ENCODE assay signal across 1 cellular context in the genomic region with DNA sequence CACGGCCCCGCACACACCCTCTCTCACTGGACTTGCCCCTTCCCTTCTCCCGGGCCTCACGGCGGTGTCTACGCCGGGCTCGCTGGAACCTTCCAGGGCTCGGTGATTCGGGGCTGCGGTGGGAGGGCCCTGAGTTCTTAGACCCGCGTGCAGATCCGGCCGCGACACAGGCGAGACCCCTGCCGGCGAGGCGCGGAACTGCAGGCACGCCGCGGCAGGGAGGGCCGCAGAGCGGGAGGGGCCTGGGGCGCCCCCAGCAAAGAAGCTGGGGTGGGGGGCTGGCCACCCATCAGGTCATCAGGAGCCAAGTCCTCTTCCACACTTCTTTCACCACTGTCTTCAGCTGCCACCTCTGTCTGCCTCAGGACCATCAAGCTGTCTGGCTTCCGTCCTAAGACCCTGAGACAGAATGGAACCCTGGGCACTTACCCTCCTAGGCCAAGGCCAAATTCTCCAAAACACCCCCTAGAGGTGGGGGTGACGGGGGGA.
TF ChIP-seq lines count a peak whose summit lies in the region.

No MANE protein-coding gene starts in this region.

TF ChIP-seq in SK-N-SH, 30 proteins besides CTCF, POLR2A, EP300 and RAD21 (continued from another document):
- TF ChIP-seq, protein P1, sequence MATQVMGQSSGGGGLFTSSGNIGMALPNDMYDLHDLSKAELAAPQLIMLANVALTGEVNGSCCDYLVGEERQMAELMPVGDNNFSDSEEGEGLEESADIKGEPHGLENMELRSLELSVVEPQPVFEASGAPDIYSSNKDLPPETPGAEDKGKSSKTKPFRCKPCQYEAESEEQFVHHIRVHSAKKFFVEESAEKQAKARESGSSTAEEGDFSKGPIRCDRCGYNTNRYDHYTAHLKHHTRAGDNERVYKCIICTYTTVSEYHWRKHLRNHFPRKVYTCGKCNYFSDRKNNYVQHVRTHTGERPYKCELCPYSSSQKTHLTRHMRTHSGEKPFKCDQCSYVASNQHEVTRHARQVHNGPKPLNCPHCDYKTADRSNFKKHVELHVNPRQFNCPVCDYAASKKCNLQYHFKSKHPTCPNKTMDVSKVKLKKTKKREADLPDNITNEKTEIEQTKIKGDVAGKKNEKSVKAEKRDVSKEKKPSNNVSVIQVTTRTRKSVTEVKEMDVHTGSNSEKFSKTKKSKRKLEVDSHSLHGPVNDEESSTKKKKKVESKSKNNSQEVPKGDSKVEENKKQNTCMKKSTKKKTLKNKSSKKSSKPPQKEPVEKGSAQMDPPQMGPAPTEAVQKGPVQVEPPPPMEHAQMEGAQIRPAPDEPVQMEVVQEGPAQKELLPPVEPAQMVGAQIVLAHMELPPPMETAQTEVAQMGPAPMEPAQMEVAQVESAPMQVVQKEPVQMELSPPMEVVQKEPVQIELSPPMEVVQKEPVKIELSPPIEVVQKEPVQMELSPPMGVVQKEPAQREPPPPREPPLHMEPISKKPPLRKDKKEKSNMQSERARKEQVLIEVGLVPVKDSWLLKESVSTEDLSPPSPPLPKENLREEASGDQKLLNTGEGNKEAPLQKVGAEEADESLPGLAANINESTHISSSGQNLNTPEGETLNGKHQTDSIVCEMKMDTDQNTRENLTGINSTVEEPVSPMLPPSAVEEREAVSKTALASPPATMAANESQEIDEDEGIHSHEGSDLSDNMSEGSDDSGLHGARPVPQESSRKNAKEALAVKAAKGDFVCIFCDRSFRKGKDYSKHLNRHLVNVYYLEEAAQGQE (IDR thresholded peaks at IDR 0.05; ENCODE audit: low read depth, low read length), result no peak
- TF ChIP-seq MAX (IDR thresholded peaks at IDR 0.05; ENCODE audit: low read depth) (no peak; the same call in 1 of the 2 replicates), RCOR1 (IDR thresholded peaks at IDR 0.05; ENCODE audit: low read length) (no peak), NRF1 (IDR thresholded peaks at IDR 0.05; ENCODE audit: low read depth, low read length) (no peak), RFX5 (IDR thresholded peaks at IDR 0.05; ENCODE audit: low read length) (no peak), ELF1 (IDR thresholded peaks at IDR 0.05) (no peak), EZH2phosphoT487 (IDR thresholded peaks at IDR 0.05; ENCODE audit: borderline replicate concordance, low read depth) (no peak), FOXM1 (IDR thresholded peaks at IDR 0.05; ENCODE audit: low read depth) (no peak), YY1 (IDR thresholded peaks at IDR 0.05; ENCODE audit: low read depth) (no peak), TEAD4 (IDR thresholded peaks at IDR 0.05; ENCODE audit: borderline replicate concordance, insufficient read depth) (no peak)
- TF ChIP-seq, protein P2, sequence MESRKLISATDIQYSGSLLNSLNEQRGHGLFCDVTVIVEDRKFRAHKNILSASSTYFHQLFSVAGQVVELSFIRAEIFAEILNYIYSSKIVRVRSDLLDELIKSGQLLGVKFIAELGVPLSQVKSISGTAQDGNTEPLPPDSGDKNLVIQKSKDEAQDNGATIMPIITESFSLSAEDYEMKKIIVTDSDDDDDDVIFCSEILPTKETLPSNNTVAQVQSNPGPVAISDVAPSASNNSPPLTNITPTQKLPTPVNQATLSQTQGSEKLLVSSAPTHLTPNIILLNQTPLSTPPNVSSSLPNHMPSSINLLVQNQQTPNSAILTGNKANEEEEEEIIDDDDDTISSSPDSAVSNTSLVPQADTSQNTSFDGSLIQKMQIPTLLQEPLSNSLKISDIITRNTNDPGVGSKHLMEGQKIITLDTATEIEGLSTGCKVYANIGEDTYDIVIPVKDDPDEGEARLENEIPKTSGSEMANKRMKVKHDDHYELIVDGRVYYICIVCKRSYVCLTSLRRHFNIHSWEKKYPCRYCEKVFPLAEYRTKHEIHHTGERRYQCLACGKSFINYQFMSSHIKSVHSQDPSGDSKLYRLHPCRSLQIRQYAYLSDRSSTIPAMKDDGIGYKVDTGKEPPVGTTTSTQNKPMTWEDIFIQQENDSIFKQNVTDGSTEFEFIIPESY (IDR thresholded peaks at IDR 0.05; ENCODE audit: borderline replicate concordance, low read depth), result no peak
- TF ChIP-seq, protein P3, sequence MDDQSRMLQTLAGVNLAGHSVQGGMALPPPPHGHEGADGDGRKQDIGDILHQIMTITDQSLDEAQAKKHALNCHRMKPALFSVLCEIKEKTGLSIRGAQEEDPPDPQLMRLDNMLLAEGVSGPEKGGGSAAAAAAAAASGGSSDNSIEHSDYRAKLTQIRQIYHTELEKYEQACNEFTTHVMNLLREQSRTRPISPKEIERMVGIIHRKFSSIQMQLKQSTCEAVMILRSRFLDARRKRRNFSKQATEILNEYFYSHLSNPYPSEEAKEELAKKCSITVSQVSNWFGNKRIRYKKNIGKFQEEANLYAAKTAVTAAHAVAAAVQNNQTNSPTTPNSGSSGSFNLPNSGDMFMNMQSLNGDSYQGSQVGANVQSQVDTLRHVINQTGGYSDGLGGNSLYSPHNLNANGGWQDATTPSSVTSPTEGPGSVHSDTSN (IDR thresholded peaks at IDR 0.05), result no peak
- TF ChIP-seq, protein P4, sequence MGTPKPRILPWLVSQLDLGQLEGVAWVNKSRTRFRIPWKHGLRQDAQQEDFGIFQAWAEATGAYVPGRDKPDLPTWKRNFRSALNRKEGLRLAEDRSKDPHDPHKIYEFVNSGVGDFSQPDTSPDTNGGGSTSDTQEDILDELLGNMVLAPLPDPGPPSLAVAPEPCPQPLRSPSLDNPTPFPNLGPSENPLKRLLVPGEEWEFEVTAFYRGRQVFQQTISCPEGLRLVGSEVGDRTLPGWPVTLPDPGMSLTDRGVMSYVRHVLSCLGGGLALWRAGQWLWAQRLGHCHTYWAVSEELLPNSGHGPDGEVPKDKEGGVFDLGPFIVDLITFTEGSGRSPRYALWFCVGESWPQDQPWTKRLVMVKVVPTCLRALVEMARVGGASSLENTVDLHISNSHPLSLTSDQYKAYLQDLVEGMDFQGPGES (IDR thresholded peaks at IDR 0.05; ENCODE audit: low read depth, low read length), result no peak
